1 cellular context compared by ENCODE assay signal in the genomic region with DNA sequence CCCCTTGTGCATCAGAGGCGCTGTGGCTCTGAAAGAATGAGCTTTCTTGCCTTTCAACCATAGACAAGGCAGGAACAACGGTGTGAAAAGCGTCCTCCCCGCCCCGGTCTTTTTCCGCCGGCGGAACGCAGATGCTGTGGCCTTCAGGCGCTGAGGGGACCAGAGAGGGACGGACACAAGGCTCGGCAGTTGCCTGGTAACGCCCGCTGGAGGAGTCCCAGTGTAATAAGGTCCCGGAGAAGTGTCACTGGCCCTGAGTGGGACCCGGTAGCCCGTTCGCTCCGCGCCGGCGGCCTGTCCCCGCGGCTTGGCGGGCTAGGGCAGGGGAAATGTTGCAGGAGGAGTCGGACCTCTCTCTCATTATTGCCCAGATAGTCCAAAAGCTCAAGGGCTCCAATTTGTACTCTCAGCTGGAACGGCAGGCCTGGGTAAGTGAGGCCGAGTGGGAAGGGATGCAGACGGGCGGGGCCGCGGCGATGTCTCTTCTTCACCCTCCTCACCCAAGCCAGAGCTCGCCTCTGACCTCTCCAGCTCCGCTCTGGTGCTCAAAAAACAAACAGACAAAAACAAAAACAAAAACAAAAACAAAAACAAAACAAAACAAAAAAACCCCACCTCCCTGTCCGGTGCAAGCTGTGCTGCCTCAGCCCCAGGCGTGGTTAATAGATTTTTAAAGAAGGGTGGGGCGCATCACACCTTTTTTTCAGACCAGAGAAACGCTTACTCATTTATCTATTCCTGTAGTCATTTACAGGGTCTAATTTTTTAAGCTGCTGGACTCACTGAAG.
TF ChIP-seq lines count a peak whose summit lies in the region.

Gene TBC1D19 (plus strand): TSS at position 220 of the 788 bp plus-strand sequence. CDS start 110 bp downstream, at position 330.

TF ChIP-seq in K562, 482 proteins besides CTCF, POLR2A, EP300 and RAD21 (continued from another document and continues in another):
- TF ChIP-seq ZNF318 (IDR thresholded peaks at IDR 0.05; ENCODE audit: borderline replicate concordance in 1 of 2, low read depth in 1 of 2): no peak
- no peak for TF ChIP-seq POLR2B (IDR thresholded peaks at IDR 0.05; ENCODE audit: low read depth, partially characterized antibody)
- no peak for TF ChIP-seq ZNF253 (CRISPR knock-in tag; conservative IDR thresholded peaks at IDR 0.05)
- TF ChIP-seq PURB (CRISPR knock-in tag; IDR thresholded peaks at IDR 0.05; ENCODE audit: low read depth): no peak
- TF ChIP-seq SP2 (IDR thresholded peaks at IDR 0.05; ENCODE audit: extremely low read depth, low read depth, low read length, poor library complexity, severe bottlenecking): no peak
- TF ChIP-seq CHD2 (IDR thresholded peaks at IDR 0.05; ENCODE audit: low read depth, low read length): 0 out of 2 replicates have a peak, but pooled peaks have one; percentile 18
- peak; percentile 36; a peak in 2 of 4 replicates for TF ChIP-seq SIX5 (IDR thresholded peaks at IDR 0.05; ENCODE audit: borderline replicate concordance in 1 of 2, insufficient read depth in 1 of 2, low read depth in 1 of 2, low read length in 2 of 2)
- TF ChIP-seq NKRF (IDR thresholded peaks at IDR 0.05; ENCODE audit: borderline replicate concordance): peak; percentile 52; the same call in 1 of the 2 replicates
- no peak for TF ChIP-seq ZC3H8 (IDR thresholded peaks at IDR 0.05)
- 0 out of 2 replicates have a peak, but pooled peaks have one; percentile 65 for TF ChIP-seq ZNF589 (CRISPR knock-in tag; IDR thresholded peaks at IDR 0.05; ENCODE audit: low read depth)
- TF ChIP-seq ZNF175 (CRISPR knock-in tag; IDR thresholded peaks at IDR 0.05; ENCODE audit: low read depth): no peak
- no peak for TF ChIP-seq TFAM (CRISPR knock-in tag; conservative IDR thresholded peaks at IDR 0.05)
- no peak for TF ChIP-seq NR2C2 (CRISPR knock-in tag; IDR thresholded peaks at IDR 0.05)
- peak; percentile 64 for TF ChIP-seq NR2C2 (tag; IDR thresholded peaks at IDR 0.05)
- TF ChIP-seq, protein P1, sequence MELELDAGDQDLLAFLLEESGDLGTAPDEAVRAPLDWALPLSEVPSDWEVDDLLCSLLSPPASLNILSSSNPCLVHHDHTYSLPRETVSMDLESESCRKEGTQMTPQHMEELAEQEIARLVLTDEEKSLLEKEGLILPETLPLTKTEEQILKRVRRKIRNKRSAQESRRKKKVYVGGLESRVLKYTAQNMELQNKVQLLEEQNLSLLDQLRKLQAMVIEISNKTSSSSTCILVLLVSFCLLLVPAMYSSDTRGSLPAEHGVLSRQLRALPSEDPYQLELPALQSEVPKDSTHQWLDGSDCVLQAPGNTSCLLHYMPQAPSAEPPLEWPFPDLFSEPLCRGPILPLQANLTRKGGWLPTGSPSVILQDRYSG (tag; conservative IDR thresholded peaks at IDR 0.05; ENCODE audit: low read depth): 0 out of 2 replicates have a peak, but pooled peaks have one; percentile 46
- no peak; the same call in 1 of the 2 replicates for TF ChIP-seq FOXM1 (IDR thresholded peaks at IDR 0.05; ENCODE audit: low read depth)
- TF ChIP-seq FOXM1 (CRISPR knock-in tag; IDR thresholded peaks at IDR 0.05; ENCODE audit: low read depth): no peak
- no peak for TF ChIP-seq ZFP1 (CRISPR knock-in tag; IDR thresholded peaks at IDR 0.05)
- TF ChIP-seq NFE2 (IDR thresholded peaks at IDR 0.05; ENCODE audit: low read depth): peak; percentile 70
- TF ChIP-seq ZFPM2 (CRISPR knock-in tag; IDR thresholded peaks at IDR 0.05): no peak
- no peak for TF ChIP-seq PTBP1 (IDR thresholded peaks at IDR 0.05; ENCODE audit: low read depth, low read length)
- peak; percentile 91 for TF ChIP-seq EHMT2 (IDR thresholded peaks at IDR 0.05)
- TF ChIP-seq FOSL1 (tag; conservative IDR thresholded peaks at IDR 0.05): peak; percentile 43; the same call in 1 of the 2 replicates
- TF ChIP-seq USF2 (CRISPR knock-in tag; IDR thresholded peaks at IDR 0.05): no peak
- no peak for TF ChIP-seq BDP1 (IDR thresholded peaks at IDR 0.05; ENCODE audit: insufficient read depth, insufficient read length)
- peak; percentile 97 to 100 (median 99) for TF ChIP-seq ZBTB11 (CRISPR knock-in tag; IDR thresholded peaks at IDR 0.05)
- TF ChIP-seq ZNF668 (CRISPR knock-in tag; IDR thresholded peaks at IDR 0.05): no peak
- no peak for TF ChIP-seq REST (CRISPR knock-in tag; IDR thresholded peaks at IDR 0.05; ENCODE audit: low read depth)
- TF ChIP-seq, protein P2, sequence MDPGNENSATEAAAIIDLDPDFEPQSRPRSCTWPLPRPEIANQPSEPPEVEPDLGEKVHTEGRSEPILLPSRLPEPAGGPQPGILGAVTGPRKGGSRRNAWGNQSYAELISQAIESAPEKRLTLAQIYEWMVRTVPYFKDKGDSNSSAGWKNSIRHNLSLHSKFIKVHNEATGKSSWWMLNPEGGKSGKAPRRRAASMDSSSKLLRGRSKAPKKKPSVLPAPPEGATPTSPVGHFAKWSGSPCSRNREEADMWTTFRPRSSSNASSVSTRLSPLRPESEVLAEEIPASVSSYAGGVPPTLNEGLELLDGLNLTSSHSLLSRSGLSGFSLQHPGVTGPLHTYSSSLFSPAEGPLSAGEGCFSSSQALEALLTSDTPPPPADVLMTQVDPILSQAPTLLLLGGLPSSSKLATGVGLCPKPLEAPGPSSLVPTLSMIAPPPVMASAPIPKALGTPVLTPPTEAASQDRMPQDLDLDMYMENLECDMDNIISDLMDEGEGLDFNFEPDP (CRISPR knock-in tag; IDR thresholded peaks at IDR 0.05): no peak
- no peak for TF ChIP-seq RBM17 (IDR thresholded peaks at IDR 0.05; ENCODE audit: borderline replicate concordance, low read depth, low read length)
- no peak for TF ChIP-seq ELF2 (CRISPR knock-in tag; IDR thresholded peaks at IDR 0.05)
- no peak; the same call in 1 of the 2 replicates for TF ChIP-seq MEF2D (tag; conservative IDR thresholded peaks at IDR 0.05; ENCODE audit: low read depth)
- TF ChIP-seq NUFIP1 (IDR thresholded peaks at IDR 0.05; ENCODE audit: partially characterized antibody): peak; percentile 25
